ENCODE assay signal across 21 cellular contexts in the genomic region with DNA sequence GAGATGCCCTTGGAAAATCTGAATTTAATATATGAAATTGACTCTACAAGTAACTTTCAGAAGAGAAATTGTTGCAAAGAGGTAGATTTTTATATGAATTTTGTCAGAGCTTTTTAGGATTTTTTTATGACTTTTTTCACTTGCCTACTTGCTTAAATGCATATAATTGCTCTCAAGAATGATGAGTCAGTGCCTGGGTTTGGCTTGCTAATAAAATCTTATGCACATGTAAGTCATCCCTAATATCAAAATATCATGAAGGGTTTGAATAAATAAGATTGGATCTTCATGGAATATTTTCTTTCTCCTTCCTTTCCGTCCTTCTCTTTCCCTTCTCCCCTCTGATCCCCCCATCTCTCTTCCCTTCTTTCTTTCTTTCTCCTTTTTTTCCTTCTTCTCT.
"Had no signal": no experiment of that assay in that cellular context is flagged by ENCODE, and none has a peak within 500 bp of the region (broad histone marks: within the 10 kb centered on the region; RNA-seq: fewer than 3 reads in every experiment).

No MANE protein-coding gene starts in this region.

- H3K27me3 ChIP-seq: body of pancreas, ovary, right lobe of liver, thyroid gland had no signal

- H3K27ac ChIP-seq: coronary artery, lower lobe of right lung, ovary, psoas muscle, right lobe of liver, thyroid gland had no signal

- H3K36me3 ChIP-seq: lower lobe of right lung, ovary, right lobe of liver, thyroid gland had no signal

- H3K9me3 ChIP-seq: body of pancreas, lower lobe of right lung, ovary, psoas muscle, right lobe of liver, thyroid gland had no signal

- DNase-seq: activated CD4-positive, alpha-beta T cell treated with anti-CD3 and anti-CD28 coated beads, Interleukin-2, amount 50 U/mL, for 48 hours; activated gamma-delta T cell treated with Interleukin-2 at 50 U/mL for 16 hours; activated T-cell treated with anti-CD3 and anti-CD28 coated beads for 4 hours; body of pancreas; foreskin melanocyte; hypothalamus; islet precursor cell; lower lobe of right lung; natural killer cell; ovary; psoas muscle; right lobe of liver; stimulated activated CD4-positive, alpha-beta T cell treated with anti-CD3 and anti-CD28 coated beads, Interleukin-4, amount 100 ng/mL, for 4 hours; stimulated activated naive B cell treated with anti-CD40 and anti-IgM and Interleukin-4, amounts not matched to agents 10 μg/mL and 1 μg/mL and 100 μg/mL, for 72 hours; SW 1271; thyroid gland had no signal

- H3K4me3 Mint-ChIP-seq: activated T-helper 1 cell treated with anti-CD3 and anti-CD28 coated beads, Interleukin-12 subunit alpha, Interleukin-12 subunit beta, Interleukin-2, Interleukin-4 antibody, amounts not matched to agents 30 ng/mL and 10 ng/mL and 1 ng/mL, durations not matched to agents 14 hours and 24 hours and 36 hours; central memory CD8-positive, alpha-beta T cell; natural killer cell; stimulated activated naive B cell treated with anti-CD40 and anti-IgM and Interleukin-4, amounts not matched to agents 10 μg/mL and 1 μg/mL and 100 μg/mL, for 72 hours had no signal

- H3K9me3 Mint-ChIP-seq: activated T-helper 1 cell treated with anti-CD3 and anti-CD28 coated beads, Interleukin-12 subunit alpha, Interleukin-12 subunit beta, Interleukin-2, Interleukin-4 antibody, amounts not matched to agents 30 ng/mL and 10 ng/mL and 1 ng/mL, durations not matched to agents 14 hours and 24 hours and 36 hours had no signal

- H3K4me1 Mint-ChIP-seq: central memory CD8-positive, alpha-beta T cell; natural killer cell had no signal

- H3K36me3 Mint-ChIP-seq: activated naive CD4-positive, alpha-beta T cell treated with anti-CD3 and anti-CD28 coated beads, Interleukin-2, amount 50 U/mL, for 72 hours; natural killer cell had no signal

- ATAC-seq: activated naive CD4-positive, alpha-beta T cell treated with anti-CD3 and anti-CD28 coated beads, Interleukin-2, amount 50 U/mL, for 72 hours; body of pancreas; esophagus mucosa; lower lobe of right lung; natural killer cell; psoas muscle; right lobe of liver; stimulated activated naive B cell treated with anti-CD40 and anti-IgM and Interleukin-4, amounts not matched to agents 10 μg/mL and 1 μg/mL and 100 μg/mL, for 72 hours had no signal

- H3K27ac Mint-ChIP-seq: activated naive CD4-positive, alpha-beta T cell treated with anti-CD3 and anti-CD28 coated beads, Interleukin-2, amount 50 U/mL, for 72 hours; activated T-helper 1 cell treated with anti-CD3 and anti-CD28 coated beads, Interleukin-12 subunit alpha, Interleukin-12 subunit beta, Interleukin-2, Interleukin-4 antibody, amounts not matched to agents 30 ng/mL and 10 ng/mL and 1 ng/mL, durations not matched to agents 14 hours and 24 hours and 36 hours; natural killer cell; stimulated activated naive B cell treated with anti-CD40 and anti-IgM and Interleukin-4, amounts not matched to agents 10 μg/mL and 1 μg/mL and 100 μg/mL, for 72 hours had no signal

- H3K4me1 ChIP-seq: lower lobe of right lung, psoas muscle, right lobe of liver, thyroid gland had no signal

- H3K4me3 ChIP-seq: body of pancreas, coronary artery, lower lobe of right lung, ovary, psoas muscle, right lobe of liver, thyroid gland had no signal

- H3K27me3 Mint-ChIP-seq: central memory CD8-positive, alpha-beta T cell; stimulated activated naive B cell treated with anti-CD40 and anti-IgM and Interleukin-4, amounts not matched to agents 10 μg/mL and 1 μg/mL and 100 μg/mL, for 72 hours had no signal
